In the genomic region with DNA sequence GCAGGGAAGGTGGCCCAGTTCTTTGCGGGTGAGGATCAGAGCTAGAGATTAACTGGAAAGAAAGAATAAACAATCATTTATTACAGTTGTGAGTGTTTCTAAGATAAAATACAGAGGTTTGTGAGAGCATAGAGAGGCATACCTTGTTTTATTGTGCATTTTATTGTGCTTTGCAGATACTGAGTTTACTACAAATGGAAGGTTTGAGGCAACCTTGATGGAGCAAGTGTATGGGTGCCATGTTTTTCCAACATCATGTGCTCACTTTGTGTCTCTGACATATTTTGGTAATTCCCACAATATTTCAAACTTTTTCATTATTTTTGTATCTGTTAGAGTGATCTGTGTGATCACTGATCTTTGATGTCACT, we compare ENCODE assay signal across 8 cellular contexts. TPM values are rescaled to one million over a fixed set of nuclear protein-coding genes. Genes with fewer than 3 reads are reported as not detected.
DNase-seq lines count a peak whose midpoint lies in the region; ATAC-seq, FAIRE-seq and TF ChIP-seq lines count a peak whose summit lies in the region.

No MANE protein-coding gene starts in this region.

- dilution Hi-C loops in keratinocyte (cut with MboI; ENCODE audit: extremely low pct_ligation_motif_present, low sequenced_read_pairs), result no loop called here

- intact Hi-C loops in testis (cut with DNase I; ENCODE audit: low total_unique reads), result no loop called here

- TF ChIP-seq CTCF in keratinocyte (optimal IDR thresholded peaks at IDR 0.05 in 1 of 3, IDR thresholded peaks at IDR 0.05 in 1 of 3, conservative IDR thresholded peaks at IDR 0.05 in 1 of 3; ENCODE audit: extremely low read depth in 1 of 3, insufficient read depth in 2 of 3, low read length in 3 of 3) (no peak), testis (IDR thresholded peaks at IDR 0.05) (no peak)

- peak overlapping the region; percentile 87 for H3K4me2 ChIP-seq in keratinocyte (ENCODE audit: control insufficient read depth, extremely low read depth, insufficient read depth, low read depth, low read length)

- H3K27me3 Mint-ChIP-seq in T-helper 2 cell treated with Interferon-gamma antibody and Interleukin-4, amounts not matched to agents 5 μg/mL and 100 μg/mL, for 36 hours (ENCODE audit: low read depth), result peaks cover 3% of the 10 kb centered on the region
- H3K27me3 Mint-ChIP-seq in activated CD8-positive, alpha-beta T cell treated with anti-CD3 and anti-CD28 coated beads, Interleukin-2, amount 10 ng/mL, durations not matched to agents 7 days and 5 days (ENCODE audit: low read depth), result no peaks in the 10 kb centered on the region

- H3K36me3 ChIP-seq in keratinocyte (ENCODE audit: control insufficient read depth in 2 of 2, extremely low read depth in 1 of 2, insufficient read depth in 2 of 2, low read length in 2 of 2) (no peaks in the 10 kb centered on the region), testis (ENCODE audit: low read depth, missing control alignments) (no peaks in the 10 kb centered on the region)

- peak overlapping the region; percentile 93 for H3K27ac Mint-ChIP-seq in T-helper 2 cell treated with Interferon-gamma antibody and Interleukin-4, amounts not matched to agents 5 μg/mL and 100 μg/mL, for 36 hours
- H3K27ac Mint-ChIP-seq in activated CD8-positive, alpha-beta T cell treated with anti-CD3 and anti-CD28 coated beads, Interleukin-2, amount 10 ng/mL, durations not matched to agents 7 days and 5 days, result peak overlapping the region; percentile 96

- no peak for DNase-seq in T-helper 2 cell treated with Interferon-gamma antibody and Interleukin-4, amounts not matched to agents 5 μg/mL and 100 μg/mL, for 36 hours (ENCODE audit: low spot score)
- no peak for DNase-seq in T-helper 2 cell
- DNase-seq in activated CD8-positive, alpha-beta T cell treated with anti-CD3 and anti-CD28 coated beads, Interleukin-2, amount 10 ng/mL, durations not matched to agents 7 days and 5 days, result no peak
- DNase-seq in keratinocyte (ENCODE audit: low read depth, low spot score), result no peak
- DNase-seq in testis, result no peak
- DNase-seq in ecto neural progenitor cell (ENCODE audit: low spot score), result no peak
- no peak for DNase-seq in hippocampal formation (lab: John Stamatoyannopoulos, UW)
- DNase-seq in activated CD4-positive, alpha-beta T cell treated with anti-CD3 and anti-CD28 coated beads for 48 hours, result no peak

- peaks cover 12% of the 10 kb centered on the region for H3K79me2 ChIP-seq in keratinocyte (ENCODE audit: control insufficient read depth, insufficient read depth, low read length)

- no peak for ATAC-seq in activated CD8-positive, alpha-beta T cell treated with anti-CD3 and anti-CD28 coated beads, Interleukin-2, amount 10 ng/mL, durations not matched to agents 7 days and 5 days

- H3K27me3 ChIP-seq in keratinocyte (ENCODE audit: control insufficient read depth, extremely low read depth, insufficient read depth, low read length) (no peaks in the 10 kb centered on the region), testis (no peaks in the 10 kb centered on the region)

- H3K36me3 Mint-ChIP-seq in T-helper 2 cell treated with Interferon-gamma antibody and Interleukin-4, amounts not matched to agents 5 μg/mL and 100 μg/mL, for 36 hours (ENCODE audit: low read depth), result peaks cover 13% of the 10 kb centered on the region
- H3K36me3 Mint-ChIP-seq in activated CD8-positive, alpha-beta T cell treated with anti-CD3 and anti-CD28 coated beads, Interleukin-2, amount 10 ng/mL, durations not matched to agents 7 days and 5 days (ENCODE audit: low read depth), result peaks cover 16% of the 10 kb centered on the region

- no peak for FAIRE-seq in keratinocyte (lab: Jason Lieb, UNC)

- H3K4me1 Mint-ChIP-seq in T-helper 2 cell treated with Interferon-gamma antibody and Interleukin-4, amounts not matched to agents 5 μg/mL and 100 μg/mL, for 36 hours (ENCODE audit: low read depth), result peaks cover 29% of the 10 kb centered on the region
- peaks cover 28% of the 10 kb centered on the region for H3K4me1 Mint-ChIP-seq in activated CD8-positive, alpha-beta T cell treated with anti-CD3 and anti-CD28 coated beads, Interleukin-2, amount 10 ng/mL, durations not matched to agents 7 days and 5 days (ENCODE audit: low read depth)

- H3K4me1 ChIP-seq in keratinocyte (ENCODE audit: control insufficient read depth, extremely low read depth, insufficient read depth, low read length) (peaks cover 16% of the 10 kb centered on the region), testis (peaks cover 5% of the 10 kb centered on the region)

- H3K4me3 ChIP-seq in keratinocyte (ENCODE audit: control insufficient read depth in 2 of 3, extremely low read depth in 1 of 3, insufficient read depth in 2 of 3, low read depth in 1 of 3, low read length in 3 of 3), result peak overlapping the region; percentile 51 to 87 (median 82)
- H3K4me3 ChIP-seq in testis, result peak overlapping the region; percentile 62 to 67

- H2AFZ ChIP-seq in keratinocyte (ENCODE audit: control insufficient read depth, low read length), result peak overlapping the region; percentile 43

- peak overlapping the region; percentile 83 for H3K4me3 Mint-ChIP-seq in T-helper 2 cell treated with Interferon-gamma antibody and Interleukin-4, amounts not matched to agents 5 μg/mL and 100 μg/mL, for 36 hours
- peak overlapping the region; percentile 89 for H3K4me3 Mint-ChIP-seq in activated CD8-positive, alpha-beta T cell treated with anti-CD3 and anti-CD28 coated beads, Interleukin-2, amount 10 ng/mL, durations not matched to agents 7 days and 5 days

- POLR2A ChIA-PET in activated CD8-positive, alpha-beta T cell treated with anti-CD3 and anti-CD28 coated beads, Interleukin-2, amount 10 ng/mL, durations not matched to agents 7 days and 5 days (lab: Charles Lee), result interaction anchor here (0.7 to 3.6 kb wide), 6 partner anchors 15 to 474 kb away, joined by 3 to 47 read pairs (median 4); partner anchors contain the start of genes NNT and TMEM267

- peak overlapping the region; percentile 94 for H3K9ac ChIP-seq in keratinocyte (ENCODE audit: control insufficient read depth, extremely low read depth, insufficient read depth, low read length)

- WGBS in testis, 2 donors, result 8 to 14% methylated on average over 1 of the region's 1 CpG

- peak overlapping the region; percentile 92 for H3K27ac ChIP-seq in keratinocyte (ENCODE audit: control insufficient read depth, insufficient read depth, low read length)
- peak overlapping the region; percentile 88 to 91 for H3K27ac ChIP-seq in testis

- H3K9me3 ChIP-seq in keratinocyte (ENCODE audit: control insufficient read depth, low read depth, low read length) (no peaks in the 10 kb centered on the region), testis (no peaks in the 10 kb centered on the region)

- H3K9me3 Mint-ChIP-seq in T-helper 2 cell treated with Interferon-gamma antibody and Interleukin-4, amounts not matched to agents 5 μg/mL and 100 μg/mL, for 36 hours, result no peaks in the 10 kb centered on the region
- H3K9me3 Mint-ChIP-seq in activated CD8-positive, alpha-beta T cell treated with anti-CD3 and anti-CD28 coated beads, Interleukin-2, amount 10 ng/mL, durations not matched to agents 7 days and 5 days (ENCODE audit: insufficient read depth), result no peaks in the 10 kb centered on the region

- TF ChIP-seq POLR2A in testis (IDR thresholded peaks at IDR 0.05), result no peak

- CTCF ChIA-PET in activated CD8-positive, alpha-beta T cell treated with anti-CD3 and anti-CD28 coated beads, Interleukin-2, amount 10 ng/mL, durations not matched to agents 7 days and 5 days (lab: Charles Lee), result interaction anchor here (0.8 to 3.2 kb wide), 4 partner anchors 9 to 40 kb away, joined by 3 to 26 read pairs (median 6); partner anchors contain the start of gene TMEM267

- H3K9me1 ChIP-seq in keratinocyte (ENCODE audit: control insufficient read depth, extremely low read depth, insufficient read depth, low read length), result no peaks in the 10 kb centered on the region

- no peaks in the 10 kb centered on the region for H4K20me1 ChIP-seq in keratinocyte (ENCODE audit: control insufficient read depth, extremely low read depth, insufficient read depth, low read length)

RNA-seq across cellular contexts. Expression of gene C5orf34, which starts 0.7 kb away (rescaled TPM):
- 10 to 100 TPM in 1 of 2 experiments, 1 to 10 TPM in 1; 7.7 to 10.3 TPM for total RNA-seq in activated CD8-positive, alpha-beta T cell treated with anti-CD3 and anti-CD28 coated beads, Interleukin-2, amount 10 ng/mL, durations not matched to agents 7 days and 5 days
- polyA plus RNA-seq in keratinocyte, result 2.6 to 5.8 TPM (median 2.7 TPM) in 3 replicates
- polyA plus RNA-seq in keratinocyte (2011; ENCODE audit: low read depth), result 0.76 TPM
- 1.1 and 1.8 TPM in 2 replicates for polyA plus RNA-seq in keratinocyte (2011; cell fraction: cytosol; rRNA removed)
- polyA plus RNA-seq in keratinocyte (2011; cell fraction: nucleus; rRNA removed), result 4.9 and 5.4 TPM in 2 replicates
- 1.1 and 1.5 TPM in 2 replicates for polyA plus RNA-seq in keratinocyte (2012; ENCODE audit: low replicate concordance)
- polyA minus RNA-seq in keratinocyte, result 0.23 to 5.5 TPM (median 2.5 TPM) in 3 replicates
- polyA minus RNA-seq in keratinocyte (2011; cell fraction: cytosol; rRNA and poly(A)+ RNA removed), result 1.3 TPM
- 2.1 and 4.0 TPM in 2 replicates for polyA minus RNA-seq in keratinocyte (2011; cell fraction: nucleus; rRNA and poly(A)+ RNA removed)
- total RNA-seq in testis, result 1 to 10 TPM; 8.5 to 8.9 TPM
- 5.5 TPM for polyA plus RNA-seq in testis (ENCODE audit: insufficient read depth, low read depth, low replicate concordance)

RNA-seq across cellular contexts. Expression of gene TMEM267, which starts 32.0 kb away (rescaled TPM):
- 10 to 100 TPM; 12.8 to 13.6 TPM for total RNA-seq in activated CD8-positive, alpha-beta T cell treated with anti-CD3 and anti-CD28 coated beads, Interleukin-2, amount 10 ng/mL, durations not matched to agents 7 days and 5 days
- polyA plus RNA-seq in keratinocyte (14.8 to 30.7 TPM (median 29.3 TPM) in 3 replicates), testis (ENCODE audit: insufficient read depth, low read depth, low replicate concordance) (8.3 TPM)
- polyA plus RNA-seq in keratinocyte (2011; ENCODE audit: low read depth), result 13.4 TPM
- 10.8 and 31.0 TPM in 2 replicates for polyA plus RNA-seq in keratinocyte (2011; cell fraction: cytosol; rRNA removed)
- polyA plus RNA-seq in keratinocyte (2011; cell fraction: nucleus; rRNA removed), result 33.4 and 41.8 TPM in 2 replicates
- polyA plus RNA-seq in keratinocyte (2012; ENCODE audit: low replicate concordance), result 16.0 and 25.9 TPM in 2 replicates
- polyA minus RNA-seq in keratinocyte, result 4.5 to 45.1 TPM (median 32.3 TPM) in 3 replicates
- 15.2 TPM for polyA minus RNA-seq in keratinocyte (2011; cell fraction: cytosol; rRNA and poly(A)+ RNA removed)
- polyA minus RNA-seq in keratinocyte (2011; cell fraction: nucleus; rRNA and poly(A)+ RNA removed), result 10.9 and 26.3 TPM in 2 replicates
- 10 to 100 TPM in 1 of 2 donors, 1 to 10 TPM in 1; 8.1 to 21.0 TPM for total RNA-seq in testis

RNA-seq across cellular contexts. Expression of gene PAIP1, which starts 41.2 kb away (rescaled TPM):
- 10 to 100 TPM; 31.8 to 36.3 TPM for total RNA-seq in activated CD8-positive, alpha-beta T cell treated with anti-CD3 and anti-CD28 coated beads, Interleukin-2, amount 10 ng/mL, durations not matched to agents 7 days and 5 days
- 84.0 to 115 TPM (median 102 TPM) in 3 replicates for polyA plus RNA-seq in keratinocyte
- 71.9 TPM for polyA plus RNA-seq in keratinocyte (2011; ENCODE audit: low read depth)
- polyA plus RNA-seq in keratinocyte (2011; cell fraction: cytosol; rRNA removed), result 74.5 and 169 TPM in 2 replicates
- polyA plus RNA-seq in keratinocyte (2011; cell fraction: nucleus; rRNA removed), result 62.8 and 69.5 TPM in 2 replicates
- 60.4 and 61.1 TPM in 2 replicates for polyA plus RNA-seq in keratinocyte (2012; ENCODE audit: low replicate concordance)
- polyA minus RNA-seq in keratinocyte, result 31.9 to 82.5 TPM (median 74.7 TPM) in 3 replicates
- polyA minus RNA-seq in keratinocyte (2011; cell fraction: cytosol; rRNA and poly(A)+ RNA removed), result 59.7 TPM
- polyA minus RNA-seq in keratinocyte (2011; cell fraction: nucleus; rRNA and poly(A)+ RNA removed), result 24.3 and 39.0 TPM in 2 replicates
- 100 to 1,000 TPM; 103 to 117 TPM for total RNA-seq in testis
- 135 TPM for polyA plus RNA-seq in testis (ENCODE audit: insufficient read depth, low read depth, low replicate concordance)
